8 cellular contexts compared by ENCODE assay signal in genomic region chr7:92834661-92835139, GRCh38. TPM values are rescaled to one million over a fixed set of nuclear protein-coding genes. Genes with fewer than 3 reads are reported as not detected.
DNase-seq lines count a peak whose midpoint lies in the region; ATAC-seq and TF ChIP-seq lines count a peak whose summit lies in the region.

No MANE protein-coding gene starts in this region.

- peak overlapping the region; percentile 43 for H2AFZ ChIP-seq in osteoblast (ENCODE audit: low read length)

- H4K20me1 ChIP-seq in osteoblast (ENCODE audit: insufficient read depth, low read length), result no peaks in the 10 kb centered on the region

- peaks cover 29% of the 10 kb centered on the region for H3K27me3 ChIP-seq in HAP-1 (ENCODE audit: low read depth)
- no peaks in the 10 kb centered on the region for H3K27me3 ChIP-seq in osteoblast (ENCODE audit: insufficient read depth, low read length)

- CTCF ChIA-PET in activated CD8-positive, alpha-beta T cell treated with anti-CD3 and anti-CD28 coated beads, Interleukin-2, amount 10 ng/mL, durations not matched to agents 7 days and 5 days (lab: Charles Lee), result interaction anchor here (8.8 kb wide), 1 partner anchor 212 kb away, joined by 131 read pairs; no protein-coding TSS in a partner anchor

- H3K27ac ChIP-seq in osteoblast (ENCODE audit: low read depth, low read length), result peak overlapping the region; percentile 98

- TF ChIP-seq CTCF in AG09309 (IDR thresholded peaks at IDR 0.05; ENCODE audit: control insufficient read depth, insufficient read depth, low read depth, low read length, missing control alignments) (no peak), foreskin fibroblast (IDR thresholded peaks at IDR 0.05; ENCODE audit: low read depth, low read length) (no peak), osteoblast (IDR thresholded peaks at IDR 0.05; ENCODE audit: extremely low read depth, low read depth, low read length) (no peak)

- POLR2A ChIA-PET in activated CD8-positive, alpha-beta T cell treated with anti-CD3 and anti-CD28 coated beads, Interleukin-2, amount 10 ng/mL, durations not matched to agents 7 days and 5 days (lab: Charles Lee), result interaction anchor here (0.7 to 1.5 kb wide), 6 partner anchors 22 to 283 kb away, joined by 3 to 5 read pairs (median 4); partner anchors contain the start of genes FAM133B and SAMD9

- peak overlapping the region; percentile 86 for H3K27ac Mint-ChIP-seq in activated CD8-positive, alpha-beta T cell treated with anti-CD3 and anti-CD28 coated beads, Interleukin-2, amount 10 ng/mL, durations not matched to agents 7 days and 5 days

- H3K9me3 ChIP-seq in HAP-1 (no peaks in the 10 kb centered on the region), osteoblast (ENCODE audit: low read depth, low read length) (no peaks in the 10 kb centered on the region)

- peaks cover 27% of the 10 kb centered on the region for H3K4me1 ChIP-seq in HAP-1
- peaks cover 23% of the 10 kb centered on the region for H3K4me1 ChIP-seq in osteoblast (ENCODE audit: insufficient read depth, low read length)

- H3K4me3 ChIP-seq in AG09309 (ENCODE audit: control insufficient read depth, low read depth, low read length), result peak overlapping the region; percentile 84
- peak overlapping the region; percentile 61 for H3K4me3 ChIP-seq in HAP-1
- H3K4me3 ChIP-seq in foreskin fibroblast (ENCODE audit: low read depth in 1 of 2, low read length in 2 of 2), result peak overlapping the region; percentile 71 to 96
- peak overlapping the region; percentile 95 for H3K4me3 ChIP-seq in osteoblast (ENCODE audit: insufficient read depth, low read length)

- H3K36me3 ChIP-seq in HAP-1 (replicated peaks) (no peaks in the 10 kb centered on the region), osteoblast (ENCODE audit: insufficient read depth, low read length) (peaks cover 6% of the 10 kb centered on the region)

- in situ Hi-C loops in HAP-1 (cut with MboI; ENCODE audit: low sequenced_read_pairs), result loop anchor here (5.0 to 10.0 kb wide), 2 partner anchors 137 to 210 kb away; no protein-coding TSS in a partner anchor

- DNase-seq in AG09309 (ENCODE audit: low read depth) (no peak), HAP-1 (ENCODE audit: low spot score in 2 of 2) (peak in 1 of 2 experiments; percentile 31), foreskin fibroblast (peak in 1 of 2 donors; percentile 38), osteoblast (ENCODE audit: insufficient read length, low spot score, missing footprints) (no peak), NCI-H2107 treated with DMSO at 0.1 percent for 48 hours (lab: John Stamatoyannopoulos, UW; ENCODE audit: unreplicated experiment) (no peak)
- DNase-seq in activated CD8-positive, alpha-beta T cell treated with anti-CD3 and anti-CD28 coated beads, Interleukin-2, amount 10 ng/mL, durations not matched to agents 7 days and 5 days, result no peak
- no peak for DNase-seq in effector CD8-positive, alpha-beta T cell (lab: John Stamatoyannopoulos, UW)

- peaks cover 42% of the 10 kb centered on the region for H3K36me3 Mint-ChIP-seq in activated CD8-positive, alpha-beta T cell treated with anti-CD3 and anti-CD28 coated beads, Interleukin-2, amount 10 ng/mL, durations not matched to agents 7 days and 5 days (ENCODE audit: low read depth)

- H3K79me2 ChIP-seq in osteoblast (ENCODE audit: insufficient read depth, low read length), result peaks cover 54% of the 10 kb centered on the region

- no peaks in the 10 kb centered on the region for H3K9me3 Mint-ChIP-seq in activated CD8-positive, alpha-beta T cell treated with anti-CD3 and anti-CD28 coated beads, Interleukin-2, amount 10 ng/mL, durations not matched to agents 7 days and 5 days (ENCODE audit: insufficient read depth)

- ATAC-seq in activated CD8-positive, alpha-beta T cell treated with anti-CD3 and anti-CD28 coated beads, Interleukin-2, amount 10 ng/mL, durations not matched to agents 7 days and 5 days, result no peak
- no peak for ATAC-seq in GM21423 (IDR thresholded peaks at IDR 0.05; ENCODE audit: unreplicated experiment)

- H3K4me2 ChIP-seq in osteoblast (ENCODE audit: insufficient read depth, low read length), result peak overlapping the region; percentile 99

- H3K4me3 Mint-ChIP-seq in activated CD8-positive, alpha-beta T cell treated with anti-CD3 and anti-CD28 coated beads, Interleukin-2, amount 10 ng/mL, durations not matched to agents 7 days and 5 days, result peak overlapping the region; percentile 88

- peaks cover 12% of the 10 kb centered on the region for H3K27me3 Mint-ChIP-seq in activated CD8-positive, alpha-beta T cell treated with anti-CD3 and anti-CD28 coated beads, Interleukin-2, amount 10 ng/mL, durations not matched to agents 7 days and 5 days (ENCODE audit: low read depth)

- H3K4me1 Mint-ChIP-seq in activated CD8-positive, alpha-beta T cell treated with anti-CD3 and anti-CD28 coated beads, Interleukin-2, amount 10 ng/mL, durations not matched to agents 7 days and 5 days (ENCODE audit: low read depth), result peaks cover 28% of the 10 kb centered on the region

RNA-seq across cellular contexts. Expression of gene CDK6, which starts 1.7 kb away (rescaled TPM):
- 100 to 1,000 TPM; 159 to 160 TPM for total RNA-seq in activated CD8-positive, alpha-beta T cell treated with anti-CD3 and anti-CD28 coated beads, Interleukin-2, amount 10 ng/mL, durations not matched to agents 7 days and 5 days
- total RNA-seq in osteoblast, result 40.4 and 45.6 TPM in 2 replicates
